Comparison of ENCODE assay signal across 23 cellular contexts in genomic region chr22:45804319-45804985, GRCh38.
DNase-seq lines count a peak whose midpoint lies in the region; ATAC-seq and TF ChIP-seq lines count a peak whose summit lies in the region.
"Had no signal": no experiment of that assay in that cellular context is flagged by ENCODE, and none has a peak within 500 bp of the region (broad histone marks: within the 10 kb centered on the region; RNA-seq: fewer than 3 reads in every experiment).

No MANE protein-coding gene starts in this region.

- peak; percentile 35 for ATAC-seq in RWPE2 (ENCODE audit: low read depth)
- ATAC-seq: activated CD8-positive, alpha-beta memory T cell treated with anti-CD3 and anti-CD28 coated beads, Interleukin-2, amount 10 ng/mL, durations not matched to agents 7 days and 5 days; left lobe of liver; naive thymus-derived CD8-positive, alpha-beta T cell; WTC11 had no signal

- H3K4me1 Mint-ChIP-seq in Calu3 (ENCODE audit: low read depth, unreplicated experiment): peaks cover 70% of the 10 kb centered on the region
- H3K4me1 Mint-ChIP-seq in osteocyte (ENCODE audit: unreplicated experiment): peaks cover 10% of the 10 kb centered on the region

- peaks cover 33% of the 10 kb centered on the region for H3K36me3 Mint-ChIP-seq in Calu3 (ENCODE audit: insufficient read depth, unreplicated experiment)
- peaks cover 22% of the 10 kb centered on the region for H3K36me3 Mint-ChIP-seq in osteocyte (ENCODE audit: unreplicated experiment)

- CTCF ChIA-PET in Calu3 (lab: Charles Lee): no interaction called here

- TF ChIP-seq CTCF in Calu3 (IDR thresholded peaks at IDR 0.05; ENCODE audit: unreplicated experiment) (no peak), RWPE2 (IDR thresholded peaks at IDR 0.05; ENCODE audit: poor library complexity, severe bottlenecking) (no peak), esophagus squamous epithelium (IDR thresholded peaks at IDR 0.05) (no peak), osteocyte (IDR thresholded peaks at IDR 0.05) (no peak)

- H3K9me3 ChIP-seq in RWPE2 (ENCODE audit: severe bottlenecking): no peaks in the 10 kb centered on the region
- no peaks in the 10 kb centered on the region for H3K9me3 ChIP-seq in esophagus squamous epithelium
- H3K9me3 ChIP-seq: upper lobe of left lung had no signal

- 81 to 84% methylated on average over 6 of the region's 6 CpGs for WGBS in esophagus squamous epithelium, 2 donors

- H3K27ac ChIP-seq in RWPE2 (ENCODE audit: poor library complexity, severe bottlenecking): peak overlapping the region; percentile 88
- H3K27ac ChIP-seq in esophagus squamous epithelium: peak overlapping the region; percentile 40 to 75 (median 61)
- H3K27ac ChIP-seq: cardiac muscle cell, upper lobe of left lung had no signal

- H3K9me3 Mint-ChIP-seq in Calu3 (ENCODE audit: low read depth, unreplicated experiment) (no peaks in the 10 kb centered on the region), osteocyte (ENCODE audit: unreplicated experiment) (no peaks in the 10 kb centered on the region)
- H3K9me3 Mint-ChIP-seq: H9; naive thymus-derived CD8-positive, alpha-beta T cell; WTC11 had no signal

- H3K4me1 ChIP-seq in RWPE2 (ENCODE audit: insufficient read depth, poor library complexity, severe bottlenecking) (peaks cover 23% of the 10 kb centered on the region), esophagus squamous epithelium (peaks cover 6 to 28% (median 8%) of the 10 kb centered on the region in 3 donors)

- no peak overlapping the region for H3K4me3 ChIP-seq in RWPE2 (ENCODE audit: severe bottlenecking)
- no peak overlapping the region for H3K4me3 ChIP-seq in esophagus squamous epithelium
- H3K4me3 ChIP-seq: cardiac muscle cell, upper lobe of left lung had no signal

- H3K36me3 ChIP-seq in RWPE2 (ENCODE audit: low read depth): peaks cover 24% of the 10 kb centered on the region
- H3K36me3 ChIP-seq in esophagus squamous epithelium: peaks cover 0 to 18% (median 0%) of the 10 kb centered on the region in 3 donors

- H3K27me3 Mint-ChIP-seq in Calu3 (ENCODE audit: unreplicated experiment) (no peaks in the 10 kb centered on the region), osteocyte (ENCODE audit: unreplicated experiment) (no peaks in the 10 kb centered on the region)
- H3K27me3 Mint-ChIP-seq: activated CD8-positive, alpha-beta memory T cell treated with anti-CD3 and anti-CD28 coated beads, Interleukin-2, amount 10 ng/mL, durations not matched to agents 7 days and 5 days; naive thymus-derived CD8-positive, alpha-beta T cell had no signal

- DNase-seq in Calu3: no peak
- DNase-seq in RWPE2 (ENCODE audit: low spot score): no peak
- no peak for DNase-seq in esophagus squamous epithelium (lab: John Stamatoyannopoulos, UW)
- DNase-seq in osteocyte (ENCODE audit: extremely low spot score, unreplicated experiment): no peak
- no peak for DNase-seq in HuH-7.5 (ENCODE audit: low spot score)
- no peak for DNase-seq in stimulated activated naive CD4-positive, alpha-beta T cell treated with Interleukin-2 at 50 U/mL for 16 hours (lab: John Stamatoyannopoulos, UW)
- DNase-seq in RPMI8226: no peak
- DNase-seq in T-helper 2 cell: no peak
- DNase-seq: activated CD8-positive, alpha-beta memory T cell treated with anti-CD3 and anti-CD28 coated beads, Interleukin-2, amount 10 ng/mL, durations not matched to agents 7 days and 5 days; activated naive CD4-positive, alpha-beta T cell; activated T-cell treated with anti-CD3 and anti-CD28 coated beads, Interleukin-2, amount 50 U/mL, for 48 hours; GF-D8; H9; KG1; naive thymus-derived CD8-positive, alpha-beta T cell; NCI-H1417 treated with DMSO at 0.1 percent for 48 hours; NCI-H2081; NCI-H69; occipital lobe; upper lobe of left lung had no signal

- H3K4me3 Mint-ChIP-seq in Calu3 (ENCODE audit: low read depth, unreplicated experiment): peak overlapping the region; percentile 16
- H3K4me3 Mint-ChIP-seq in osteocyte (ENCODE audit: unreplicated experiment): no peak overlapping the region
- H3K4me3 Mint-ChIP-seq: activated CD8-positive, alpha-beta memory T cell treated with anti-CD3 and anti-CD28 coated beads, Interleukin-2, amount 10 ng/mL, durations not matched to agents 7 days and 5 days; H9; naive thymus-derived CD8-positive, alpha-beta T cell; WTC11 had no signal

- BruUV-seq in Calu3 (replicated peaks; lab: Mats Ljungman, UMichigan): no TSS peak

- TF ChIP-seq POLR2A in esophagus squamous epithelium (IDR thresholded peaks at IDR 0.05): no peak

- no peaks in the 10 kb centered on the region for H3K27me3 ChIP-seq in RWPE2 (ENCODE audit: insufficient read depth, poor library complexity, severe bottlenecking)
- H3K27me3 ChIP-seq in esophagus squamous epithelium: no peaks in the 10 kb centered on the region
- H3K27me3 ChIP-seq: cardiac muscle cell, upper lobe of left lung had no signal

- intact Hi-C loops in Calu3 (cut with micrococcal nuclease; ENCODE audit: unreplicated experiment): no loop called here
- intact Hi-C loops in esophagus squamous epithelium (cut with DNase I): no loop called here

- peak overlapping the region; percentile 53 for H3K27ac Mint-ChIP-seq in Calu3 (ENCODE audit: unreplicated experiment)
- H3K27ac Mint-ChIP-seq in osteocyte (ENCODE audit: unreplicated experiment): peak overlapping the region; percentile 0
- H3K27ac Mint-ChIP-seq: activated CD8-positive, alpha-beta memory T cell treated with anti-CD3 and anti-CD28 coated beads, Interleukin-2, amount 10 ng/mL, durations not matched to agents 7 days and 5 days; H9; naive thymus-derived CD8-positive, alpha-beta T cell; WTC11 had no signal
